ENCODE assay signal across 8 cellular contexts in the genomic region with DNA sequence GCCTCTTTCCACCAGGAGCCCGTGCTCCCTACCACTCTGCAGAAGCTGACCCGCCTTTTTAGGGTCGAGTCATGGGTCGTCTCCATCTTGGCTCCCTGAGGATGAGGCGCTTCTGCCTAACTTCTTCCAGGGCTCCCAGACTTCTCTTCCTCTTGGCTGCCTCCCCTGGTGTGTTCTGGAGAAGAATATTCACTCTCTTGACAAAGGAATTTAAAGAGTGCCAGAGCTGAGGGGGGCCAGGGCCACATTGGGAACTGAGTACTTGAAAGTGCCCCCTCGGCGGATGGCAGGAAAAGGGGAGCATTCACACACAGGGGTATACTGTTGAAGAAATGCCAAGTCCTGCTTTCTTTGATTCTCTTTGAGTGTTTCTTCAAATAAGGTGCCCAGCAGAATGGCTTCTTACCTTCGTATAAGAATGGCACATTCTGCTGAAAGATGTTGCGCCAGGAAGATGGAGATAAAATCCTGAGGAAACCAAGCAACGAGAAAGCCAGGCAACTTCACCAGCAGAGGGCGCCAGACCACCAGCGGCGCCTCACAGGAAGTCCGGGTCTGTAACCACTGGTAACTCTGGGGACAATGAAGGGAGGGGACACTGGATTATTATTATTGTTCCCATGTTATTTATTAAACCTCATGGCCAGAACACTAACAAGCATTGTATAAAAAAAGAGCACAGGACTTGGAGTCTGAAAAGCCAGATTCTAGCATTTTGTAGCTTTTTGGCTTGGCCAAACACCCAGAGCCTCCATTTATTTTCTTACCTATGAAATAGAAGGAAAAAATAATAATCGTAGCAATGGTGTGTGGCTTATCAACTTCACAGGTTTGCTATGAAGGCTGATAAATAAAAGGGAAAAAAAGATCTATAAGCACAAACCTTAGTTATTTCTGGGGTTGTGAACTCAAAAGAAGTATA.
DNase-seq lines count a peak whose midpoint lies in the region; ATAC-seq and TF ChIP-seq lines count a peak whose summit lies in the region.

No MANE protein-coding gene starts in this region.

- no peak for ATAC-seq in CD8-positive, alpha-beta T cell
- ATAC-seq in GM19351 (IDR thresholded peaks at IDR 0.05; ENCODE audit: unreplicated experiment) (peak; percentile 74), HG03432 (IDR thresholded peaks at IDR 0.05; ENCODE audit: unreplicated experiment) (peak; percentile 80), RWPE2 (ENCODE audit: low read depth) (no peak), left cardiac atrium (no peak)

- intact Hi-C loops in CD8-positive, alpha-beta T cell (cut with DNase I, micrococcal nuclease), result loop anchor here (1.0 to 5.0 kb wide), 3 partner anchors 88 to 396 kb away; no protein-coding TSS in a partner anchor
- intact Hi-C loops in left cardiac atrium (cut with DNase I), result loop anchor here in 1 of 2 donors (5.0 kb wide), 1 partner anchor 89 kb away; no protein-coding TSS in a partner anchor

- H3K4me1 Mint-ChIP-seq in CD8-positive, alpha-beta T cell (ENCODE audit: low read depth), result peaks cover 15% of the 10 kb centered on the region

- CTCF ChIA-PET in CD8-positive, alpha-beta T cell (lab: Charles Lee), result interaction anchor here (0.7 to 4.0 kb wide), 14 partner anchors 9 to 107 kb away, joined by 3 to 40 read pairs (median 4); no protein-coding TSS in a partner anchor

- H3K27ac Mint-ChIP-seq in CD8-positive, alpha-beta T cell, result no peak overlapping the region

- H3K36me3 Mint-ChIP-seq in CD8-positive, alpha-beta T cell, result no peaks in the 10 kb centered on the region

- no peaks in the 10 kb centered on the region for H3K4me1 ChIP-seq in CD8-positive, alpha-beta T cell (ENCODE audit: insufficient read depth, low read length)
- H3K4me1 ChIP-seq in RWPE2 (ENCODE audit: insufficient read depth, poor library complexity, severe bottlenecking), result no peaks in the 10 kb centered on the region

- H3K27me3 ChIP-seq in CD8-positive, alpha-beta T cell (ENCODE audit: insufficient read depth, low read length), result no peaks in the 10 kb centered on the region
- H3K27me3 ChIP-seq in RWPE2 (ENCODE audit: insufficient read depth, poor library complexity, severe bottlenecking), result no peaks in the 10 kb centered on the region

- H3K27me3 Mint-ChIP-seq in CD8-positive, alpha-beta T cell (ENCODE audit: low read depth), result no peaks in the 10 kb centered on the region

- no peak overlapping the region for H3K4me3 Mint-ChIP-seq in CD8-positive, alpha-beta T cell

- no peaks in the 10 kb centered on the region for H3K9me3 Mint-ChIP-seq in CD8-positive, alpha-beta T cell

- no peaks in the 10 kb centered on the region for H3K36me3 ChIP-seq in CD8-positive, alpha-beta T cell (ENCODE audit: insufficient read depth, low read length)
- H3K36me3 ChIP-seq in RWPE2 (ENCODE audit: low read depth), result no peaks in the 10 kb centered on the region

- POLR2A ChIA-PET in CD8-positive, alpha-beta T cell (lab: Charles Lee), result interaction anchor here (0.6 kb wide), 1 partner anchor 595 kb away, joined by 3 read pairs; no protein-coding TSS in a partner anchor

- H3K4me3 ChIP-seq in CD8-positive, alpha-beta T cell (ENCODE audit: low read depth, low read length), result no peak overlapping the region
- H3K4me3 ChIP-seq in RWPE2 (ENCODE audit: severe bottlenecking), result no peak overlapping the region

- no peaks in the 10 kb centered on the region for H3K9me3 ChIP-seq in CD8-positive, alpha-beta T cell (ENCODE audit: low read length)
- H3K9me3 ChIP-seq in RWPE2 (ENCODE audit: severe bottlenecking), result no peaks in the 10 kb centered on the region

- peak; percentile 83 for TF ChIP-seq CTCF in CD8-positive, alpha-beta T cell (IDR thresholded peaks at IDR 0.05)
- TF ChIP-seq CTCF in RWPE2 (IDR thresholded peaks at IDR 0.05; ENCODE audit: poor library complexity, severe bottlenecking), result peak; percentile 85

- no peak overlapping the region for H3K27ac ChIP-seq in CD8-positive, alpha-beta T cell (ENCODE audit: low read depth, low read length)
- H3K27ac ChIP-seq in RWPE2 (ENCODE audit: poor library complexity, severe bottlenecking), result no peak overlapping the region

- peak; percentile 24 to 81 (median 63) for DNase-seq in CD8-positive, alpha-beta T cell
- DNase-seq in RWPE2 (ENCODE audit: low spot score) (no peak), activated gamma-delta T cell (lab: John Stamatoyannopoulos, UW) (peak; percentile 21), left cardiac atrium (peak; percentile 44), NCI-H2107 (lab: John Stamatoyannopoulos, UW) (no peak)
- peak; percentile 55 to 66 (median 62) for DNase-seq in stimulated activated CD4-positive, alpha-beta T cell treated with anti-CD3 and anti-CD28 coated beads, Interleukin-12 subunit alpha, Interleukin-12 subunit beta, amount 100 ng/mL, for 48 hours (ENCODE audit: low read depth in 2 of 3, low spot score in 1 of 3)

Comparison
In these comparisons a context has a peak if more than half of its experiments do, and no peak if none do; other contexts are left out.
1. ATAC-seq: peak in GM19351 (single experiment) and HG03432 (single experiment); none in CD8-positive, alpha-beta T cell (single experiment), RWPE2 (single experiment) and left cardiac atrium (0 of 2).
2. DNase-seq: peak in CD8-positive, alpha-beta T cell (7 of 7), activated gamma-delta T cell (single experiment), left cardiac atrium (single experiment) and stimulated activated CD4-positive, alpha-beta T cell treated with anti-CD3 and anti-CD28 coated beads, Interleukin-12 subunit alpha, Interleukin-12 subunit beta, amount 100 ng/mL, for 48 hours (3 of 3); none in RWPE2 (single experiment) and NCI-H2107 (single experiment).